19 cellular contexts compared by ENCODE assay signal in genomic region chr4:81896936-81897335, GRCh38.
DNase-seq lines count a peak whose midpoint lies in the region; ATAC-seq, FAIRE-seq and TF ChIP-seq lines count a peak whose summit lies in the region.
"Had no signal": no experiment of that assay in that cellular context is flagged by ENCODE, and none has a peak within 500 bp of the region (broad histone marks: within the 10 kb centered on the region; RNA-seq: fewer than 3 reads in every experiment).

No MANE protein-coding gene starts in this region.

- H3K9me2 ChIP-seq in PC-3 (replicated peaks; ENCODE audit: low read length) (no peaks in the 10 kb centered on the region), Karpas-422 (replicated peaks; ENCODE audit: insufficient read depth, low read length) (no peaks in the 10 kb centered on the region)

- no peak for TF ChIP-seq POLR2A in thyroid gland (IDR thresholded peaks at IDR 0.05)

- ATAC-seq in PC-3: no peak
- peak; percentile 96 for ATAC-seq in esophagus mucosa
- no peak for ATAC-seq in GM18511 (IDR thresholded peaks at IDR 0.05; ENCODE audit: unreplicated experiment)

- BruUV-seq in PC-3 (replicated peaks; lab: Mats Ljungman, UMichigan): no TSS peak

- no peak overlapping the region for H2AFZ ChIP-seq in PC-3 (ENCODE audit: low read length)
- no peak overlapping the region for H2AFZ ChIP-seq in Karpas-422 (ENCODE audit: low read length)

- H3K27me3 ChIP-seq in PC-3 (ENCODE audit: low read length) (peaks cover 56% of the 10 kb centered on the region), thyroid gland (no peaks in the 10 kb centered on the region), Karpas-422 (ENCODE audit: low read length) (no peaks in the 10 kb centered on the region)
- H3K27me3 ChIP-seq: SJSA1 had no signal

- CTCF ChIA-PET in PC-3 (lab: Charles Lee): no interaction called here

- H3K36me3 ChIP-seq in PC-3 (ENCODE audit: low read depth, low read length): no peaks in the 10 kb centered on the region
- H3K36me3 ChIP-seq in thyroid gland: no peaks in the 10 kb centered on the region
- no peaks in the 10 kb centered on the region for H3K36me3 ChIP-seq in Karpas-422 (ENCODE audit: insufficient read depth, low read length)
- H3K36me3 ChIP-seq: SJSA1 had no signal

- 91 to 94% methylated on average over 6 of the region's 6 CpGs for WGBS in thyroid gland, 2 donors

- POLR2A ChIA-PET in PC-3 (lab: Charles Lee; ENCODE audit: unreplicated experiment): no interaction called here

- H3K9ac ChIP-seq in PC-3 (ENCODE audit: low read length): no peak overlapping the region
- H3K9ac ChIP-seq in Karpas-422 (ENCODE audit: low read length): no peak overlapping the region

- TF ChIP-seq CTCF in PC-3 (conservative IDR thresholded peaks at IDR 0.05; ENCODE audit: low read depth, low read length) (no peak), thyroid gland (IDR thresholded peaks at IDR 0.05) (no peak)

- H4K20me1 ChIP-seq in PC-3 (ENCODE audit: low read length) (no peaks in the 10 kb centered on the region), Karpas-422 (ENCODE audit: insufficient read depth, low read depth, low read length) (no peaks in the 10 kb centered on the region)

- DNase-seq in NCI-H146 treated with DMSO at 0.1 percent for 48 hours (lab: John Stamatoyannopoulos, UW; ENCODE audit: unreplicated experiment): peak; percentile 75
- DNase-seq in PC-3: peak; percentile 25
- peak; percentile 41 for DNase-seq in urothelium cell line (ENCODE audit: low spot score)
- DNase-seq in thyroid gland: no peak
- no peak for DNase-seq in Karpas-422
- DNase-seq: DMS 273 treated with DMSO at 0.1 percent for 48 hours, EL, Kasumi-1, MV-4-11, NCI-H1417 treated with DMSO at 0.1 percent for 48 hours, NCI-H2081, NCI-H345, NCI-H526 treated with DMSO at 0.1 percent for 48 hours, RPMI8226, SW 1271 had no signal

- no peak overlapping the region for H3K4me3 ChIP-seq in PC-3 (ENCODE audit: low read length)
- no peak overlapping the region for H3K4me3 ChIP-seq in thyroid gland (replicated peaks in 1 of 3)
- no peak overlapping the region for H3K4me3 ChIP-seq in Karpas-422 (ENCODE audit: low read length)
- H3K4me3 ChIP-seq: SJSA1 had no signal

- no peaks in the 10 kb centered on the region for H3K4me1 ChIP-seq in PC-3 (ENCODE audit: insufficient read depth, low read length)
- H3K4me1 ChIP-seq in thyroid gland: no peaks in the 10 kb centered on the region
- H3K4me1 ChIP-seq in Karpas-422 (ENCODE audit: low read length): no peaks in the 10 kb centered on the region
- H3K4me1 ChIP-seq: SJSA1 had no signal

- FAIRE-seq in urothelium cell line (lab: Jason Lieb, UNC): no peak
- FAIRE-seq: H54 had no signal

- H3K79me2 ChIP-seq in PC-3 (ENCODE audit: low read length) (no peaks in the 10 kb centered on the region), Karpas-422 (ENCODE audit: low read length) (no peaks in the 10 kb centered on the region)

- H3F3A ChIP-seq in PC-3 (ENCODE audit: low read length, unreplicated experiment): no peaks in the 10 kb centered on the region

- intact Hi-C loops in PC-3 (cut with micrococcal nuclease): no loop called here
- intact Hi-C loops in thyroid gland (cut with DNase I): no loop called here

- H3K9me3 ChIP-seq in PC-3 (ENCODE audit: low read length) (no peaks in the 10 kb centered on the region), thyroid gland (no peaks in the 10 kb centered on the region), Karpas-422 (ENCODE audit: low read length) (no peaks in the 10 kb centered on the region)
- H3K9me3 ChIP-seq: SJSA1 had no signal

- H3K4me2 ChIP-seq in PC-3 (ENCODE audit: low read length) (no peak overlapping the region), Karpas-422 (ENCODE audit: low read depth, low read length, poor library complexity, severe bottlenecking) (no peak overlapping the region)

- H3K27ac ChIP-seq in PC-3 (ENCODE audit: low read length) (no peak overlapping the region), thyroid gland (no peak overlapping the region), Karpas-422 (ENCODE audit: low read length) (no peak overlapping the region)
- H3K27ac ChIP-seq: SJSA1 had no signal

Comparison
In these comparisons a context has a peak if more than half of its experiments do, and no peak if none do; other contexts are left out.
1. DNase-seq: peak in NCI-H146 treated with DMSO at 0.1 percent for 48 hours (single experiment), PC-3 (single experiment) and urothelium cell line (single experiment); none in thyroid gland (0 of 2) and Karpas-422 (single experiment).